ENCODE assay signal across 10 cellular contexts in the genomic region with DNA sequence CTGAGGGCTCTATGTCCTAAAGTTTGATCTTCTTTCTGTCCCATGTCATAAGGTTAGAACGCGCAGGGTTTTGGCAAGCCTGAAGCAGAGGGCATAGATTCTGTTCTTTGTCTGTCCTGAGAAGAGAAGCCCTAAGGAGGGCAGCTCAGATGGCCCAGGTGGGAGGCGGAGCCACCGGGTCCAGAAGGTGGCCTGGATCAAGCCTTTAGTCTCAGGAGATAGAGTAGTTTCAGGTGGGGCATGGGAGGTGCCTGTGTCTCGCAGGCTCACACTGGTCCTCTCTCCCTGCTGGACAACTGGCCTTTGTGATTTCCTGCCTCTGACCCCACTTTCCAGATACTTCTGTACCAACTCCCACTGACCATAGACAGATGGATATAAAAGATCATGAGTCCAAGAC.
"Had no signal": no experiment of that assay in that cellular context is flagged by ENCODE, and none has a peak within 500 bp of the region (broad histone marks: within the 10 kb centered on the region; RNA-seq: fewer than 3 reads in every experiment).

No MANE protein-coding gene starts in this region.

- ATAC-seq: sciatic nerve had no signal

- H3K4me3 ChIP-seq: ascending aorta, mucosa of descending colon had no signal

- H3K36me3 Mint-ChIP-seq: natural killer cell treated with Interleukin-12 subunit alpha and Interleukin-12 subunit beta and Interleukin-15 and Interleukin-18, amount 100 ng/mL, for 72 hours; type B pancreatic cell had no signal

- DNase-seq: activated CD8-positive, alpha-beta memory T cell treated with anti-CD3 and anti-CD28 coated beads, Interleukin-2, amount 50 U/mL, for 48 hours; activated naive CD4-positive, alpha-beta T cell had no signal

- H3K4me1 ChIP-seq: ascending aorta, foreskin keratinocyte had no signal

- H3K27me3 Mint-ChIP-seq: activated CD8-positive, alpha-beta T cell treated with anti-CD3 and anti-CD28 coated beads for 36 hours had no signal

- H3K9me3 Mint-ChIP-seq: activated CD8-positive, alpha-beta T cell treated with anti-CD3 and anti-CD28 coated beads for 36 hours; natural killer cell treated with Interleukin-12 subunit alpha and Interleukin-12 subunit beta and Interleukin-15 and Interleukin-18, amount 100 ng/mL, for 72 hours; type B pancreatic cell had no signal

- H3K36me3 ChIP-seq: ascending aorta, WERI-Rb-1 had no signal

- H3K9me3 ChIP-seq: ascending aorta, mucosa of descending colon had no signal

- H3K27me3 ChIP-seq: ascending aorta, foreskin keratinocyte had no signal

- H3K27ac ChIP-seq: ascending aorta, foreskin keratinocyte, WERI-Rb-1 had no signal

- H3K4me3 Mint-ChIP-seq: activated CD8-positive, alpha-beta T cell treated with anti-CD3 and anti-CD28 coated beads for 36 hours; type B pancreatic cell had no signal

- H3K27ac Mint-ChIP-seq: activated CD8-positive, alpha-beta T cell treated with anti-CD3 and anti-CD28 coated beads for 36 hours; type B pancreatic cell had no signal
